Comparison of ENCODE assay signal across 9 cellular contexts in genomic region chr2:55482186-55482945, GRCh38. TPM values are rescaled to one million over a fixed set of nuclear protein-coding genes. Genes with fewer than 3 reads are reported as not detected.
A peak's percentile ranks its signal among the peaks of the same experiment; 100 is the strongest.
DNase-seq lines count a peak whose midpoint lies in the region; ATAC-seq and TF ChIP-seq lines count a peak whose summit lies in the region.
"Had no signal": no experiment of that assay in that cellular context is flagged by ENCODE, and none has a peak within 500 bp of the region (broad histone marks: within the 10 kb centered on the region; RNA-seq: fewer than 3 reads in every experiment).

No MANE protein-coding gene starts in this region.

- H3K36me3 ChIP-seq in transverse colon (no peaks in the 10 kb centered on the region), prostate gland (no peaks in the 10 kb centered on the region)
- H3K36me3 ChIP-seq: neutrophil had no signal

- WGBS in transverse colon (ENCODE audit: low coverage in 1 of 2), 2 donors, result 49 to 75% methylated on average over 4 to 6 of the region's 6 CpGs
- WGBS in prostate gland, result 79% methylated on average over 6 of the region's 6 CpGs

- no peaks in the 10 kb centered on the region for H3K27me3 ChIP-seq in transverse colon
- H3K27me3 ChIP-seq in prostate gland (replicated peaks; ENCODE audit: insufficient read depth), result no peaks in the 10 kb centered on the region
- H3K27me3 ChIP-seq: neutrophil had no signal

- TF ChIP-seq POLR2A in transverse colon (IDR thresholded peaks at IDR 0.05), result no peak
- no peak for TF ChIP-seq POLR2A in prostate gland (IDR thresholded peaks at IDR 0.05)

- no peaks in the 10 kb centered on the region for H3K27me3 Mint-ChIP-seq in chondrocyte (ENCODE audit: low read depth)

- TF ChIP-seq EP300 in transverse colon (IDR thresholded peaks at IDR 0.05; ENCODE audit: low read depth), result no peak

- no peaks in the 10 kb centered on the region for H3K9me3 Mint-ChIP-seq in chondrocyte (ENCODE audit: low read depth)

- in situ Hi-C loops in transverse colon (cut with MboI; ENCODE audit: low pct_ligation_motif_present in 1 of 4, low pct_unique_long_range_greater_than_20kb in 1 of 4, low sequenced_read_pairs in 3 of 4), result no loop called here

- no peak overlapping the region for H3K27ac ChIP-seq in transverse colon
- H3K27ac ChIP-seq in prostate gland, result no peak overlapping the region
- H3K27ac ChIP-seq: neutrophil had no signal

- no peaks in the 10 kb centered on the region for H3K36me3 Mint-ChIP-seq in chondrocyte (ENCODE audit: low read depth)

- intact Hi-C loops in transverse colon (cut with DNase I; ENCODE audit: low total_unique reads) (no loop called here), prostate gland (cut with DNase I) (no loop called here)

- no peak overlapping the region for H3K4me3 Mint-ChIP-seq in chondrocyte (ENCODE audit: unreplicated experiment)

- no peak overlapping the region for H3K4me3 ChIP-seq in transverse colon
- H3K4me3 ChIP-seq in prostate gland, result no peak overlapping the region

- H3K4me1 Mint-ChIP-seq in chondrocyte (ENCODE audit: low read depth), result peaks cover 23% of the 10 kb centered on the region

- H3K9me3 ChIP-seq in transverse colon (no peaks in the 10 kb centered on the region), prostate gland (no peaks in the 10 kb centered on the region)
- H3K9me3 ChIP-seq: neutrophil had no signal

- TF ChIP-seq CTCF in chondrocyte (IDR thresholded peaks at IDR 0.05) (no peak), transverse colon (IDR thresholded peaks at IDR 0.05) (no peak), prostate gland (IDR thresholded peaks at IDR 0.05) (no peak)

- ATAC-seq in GM21367 (IDR thresholded peaks at IDR 0.05; ENCODE audit: unreplicated experiment), result no peak
- no peak for ATAC-seq in GM19023 (IDR thresholded peaks at IDR 0.05; ENCODE audit: unreplicated experiment)

- peak; percentile 27 for DNase-seq in HCEC 1CT
- peak; percentile 61 to 84 for DNase-seq in NCI-H446 (lab: John Stamatoyannopoulos, UW)
- no peak for DNase-seq in chondrocyte (ENCODE audit: low spot score)
- DNase-seq in pulmonary artery endothelial cell (ENCODE audit: low read depth, low spot score), result peak; percentile 30
- no peak for DNase-seq in transverse colon
- DNase-seq in prostate gland (ENCODE audit: low spot score), result no peak

- no peaks in the 10 kb centered on the region for H3K4me1 ChIP-seq in transverse colon
- H3K4me1 ChIP-seq in prostate gland (replicated peaks), result no peaks in the 10 kb centered on the region

- H3K27ac Mint-ChIP-seq in chondrocyte (ENCODE audit: unreplicated experiment), result peak overlapping the region; percentile 58

RNA-seq across cellular contexts. Expression of gene CFAP36, which starts 37.2 kb away (rescaled TPM):
- 25.2 to 35.1 TPM (median 26.6 TPM) in 3 replicates for total RNA-seq in chondrocyte
- total RNA-seq in pulmonary artery endothelial cell, result 16.1 and 17.9 TPM in 2 replicates
- total RNA-seq in transverse colon, result 10 to 100 TPM; 10.1 to 22.9 (median 12.3) TPM
- total RNA-seq in prostate gland, result 10 to 100 TPM; 23.0 to 24.4 TPM

Comparison
In these comparisons a context has a peak if more than half of its experiments do, and no peak if none do; other contexts are left out.
1. DNase-seq: peak in HCEC 1CT (single experiment), NCI-H446 (2 of 2) and pulmonary artery endothelial cell (single experiment); none in chondrocyte (single experiment), transverse colon (single experiment) and prostate gland (single experiment).